Comparison of ENCODE assay signal across 8 cellular contexts in genomic region chr20:23420943-23421925, GRCh38. TPM values are rescaled to one million over a fixed set of nuclear protein-coding genes. Genes with fewer than 3 reads are reported as not detected.
DNase-seq lines count a peak whose midpoint lies in the region; ATAC-seq and TF ChIP-seq lines count a peak whose summit lies in the region.

TSS of gene NAPB (minus strand) at chr20:23421488. CDS start at chr20:23421402, 86 bp downstream.

- WGBS in suprapubic skin, result under 1% methylated on average over 20 of the region's 64 CpGs

- H3K4me1 ChIP-seq in suprapubic skin, result peaks cover 37% of the 10 kb centered on the region

- H3K4me3 ChIP-seq in GM12864 (ENCODE audit: low read depth, low read length) (peak within 1 kb of the TSS; percentile 82), SK-N-MC (peak within 1 kb of the TSS; percentile 86), suprapubic skin (peak within 1 kb of the TSS; percentile 85)

- no peaks in the 10 kb centered on the region for H3K9me3 ChIP-seq in SK-N-MC (ENCODE audit: low read depth, low read length)
- H3K9me3 ChIP-seq in suprapubic skin, result no peaks in the 10 kb centered on the region

- H3K27ac ChIP-seq in SK-N-MC (peak within 1 kb of the TSS; percentile 38; the same call in 1 of the 2 replicates), suprapubic skin (peak within 1 kb of the TSS; percentile 94)

- no peak for TF ChIP-seq EP300 in suprapubic skin (IDR thresholded peaks at IDR 0.05)

- ATAC-seq in HG02610 (IDR thresholded peaks at IDR 0.05; ENCODE audit: unreplicated experiment), result peak; percentile 97

- no peaks in the 10 kb centered on the region for H3K27me3 ChIP-seq in suprapubic skin

- peak; percentile 74 for DNase-seq in GM12864 (ENCODE audit: low read depth)
- DNase-seq in NCI-H1048 (lab: John Stamatoyannopoulos, UW), result peak; percentile 60
- DNase-seq in SK-N-MC (ENCODE audit: low read depth, low spot score), result no peak
- peak; percentile 95 for DNase-seq in activated naive CD4-positive, alpha-beta T cell treated with anti-CD3 and anti-CD28 coated beads, Interleukin-2, amount 50 U/mL, for 16 hours
- DNase-seq in globus pallidus (ENCODE audit: low spot score), result peak; percentile 93
- peak; percentile 93 for DNase-seq in occipital lobe (lab: John Stamatoyannopoulos, UW)
- peak; percentile 95 for DNase-seq in suprapubic skin (ENCODE audit: low spot score in 2 of 2)

- H3K9ac ChIP-seq in SK-N-MC (ENCODE audit: insufficient read length), result peak within 1 kb of the TSS; percentile 82

- TF ChIP-seq POLR2A in suprapubic skin (IDR thresholded peaks at IDR 0.05), result peak; percentile 29 to 68

- peak; percentile 29 for TF ChIP-seq CTCF in GM12864 (IDR thresholded peaks at IDR 0.05; ENCODE audit: low read depth, low read length, missing control alignments)
- TF ChIP-seq CTCF in suprapubic skin (IDR thresholded peaks at IDR 0.05), result peak; percentile 44 to 78

- H3K36me3 ChIP-seq in SK-N-MC (ENCODE audit: insufficient read depth, low read length), result no peaks in the 10 kb centered on the region
- no peaks in the 10 kb centered on the region for H3K36me3 ChIP-seq in suprapubic skin

RNA-seq across cellular contexts. Expression of gene NAPB, which starts in this region (rescaled TPM):
- 96.5 TPM for total RNA-seq in occipital lobe
- total RNA-seq in suprapubic skin, result 10 to 100 TPM in 1 of 4 donors, 1 to 10 TPM in 3; 6.6 to 21.6 (median 8.9) TPM
